ENCODE assay signal across 27 cellular contexts in genomic region chr10:90430186-90430585, GRCh38.
"Had no signal": no experiment of that assay in that cellular context is flagged by ENCODE, and none has a peak within 500 bp of the region (broad histone marks: within the 10 kb centered on the region; RNA-seq: fewer than 3 reads in every experiment).

No MANE protein-coding gene starts in this region.

- H3K36me3 ChIP-seq: gastrocnemius medialis, heart left ventricle, WERI-Rb-1 had no signal

- H3K4me3 ChIP-seq: gastrocnemius medialis, heart left ventricle had no signal

- H3K27ac ChIP-seq: gastrocnemius medialis, heart left ventricle, WERI-Rb-1 had no signal

- H3K4me1 ChIP-seq: gastrocnemius medialis, heart left ventricle had no signal

- DNase-seq: activated B cell treated with CpG ODN at 0.5 μM for 24 hours; activated CD4-positive, alpha-beta T cell treated with anti-CD3 and anti-CD28 coated beads for 48 hours; activated CD4-positive, alpha-beta T cell treated with anti-CD3 and anti-CD28 coated beads, Interleukin-2, amount 50 U/mL, for 1 hour; activated CD4-positive, alpha-beta T cell treated with anti-CD3 and anti-CD28 coated beads, Interleukin-2, amount 50 U/mL, for 48 hours; activated CD8-positive, alpha-beta memory T cell treated with anti-CD3 and anti-CD28 coated beads for 24 hours; activated CD8-positive, alpha-beta T cell treated with anti-CD3 and anti-CD28 coated beads for 36 hours; activated effector memory CD4-positive, alpha-beta T cell treated with Interleukin-2 at 50 U/mL for 16 hours; activated gamma-delta T cell treated with Interleukin-2 at 50 U/mL for 16 hours; activated naive CD4-positive, alpha-beta T cell treated with anti-CD3 and anti-CD28 coated beads, Interleukin-2, amount 50 U/mL, for 16 hours; activated naive CD4-positive, alpha-beta T cell treated with Interleukin-2 at 50 U/mL for 16 hours; activated T-cell treated with anti-CD3 and anti-CD28 coated beads, Interleukin-2, amount 50 U/mL, for 4 hours; amniotic stem cell; anterior cingulate cortex; caudate nucleus; cortex of kidney; effector CD8-positive, alpha-beta T cell; foreskin fibroblast; gastrocnemius medialis; glutamatergic neuron; heart left ventricle; T-helper 1 cell; T-helper 17 cell; T1000; WERI-Rb-1 had no signal

- ATAC-seq: activated CD4-positive, CD25-positive, alpha-beta regulatory T cell treated with anti-CD3 and anti-CD28 coated beads, Interleukin-2, amount 50 U/mL, for 24 hours; activated CD8-positive, alpha-beta T cell treated with anti-CD3 and anti-CD28 coated beads for 36 hours; activated T-cell treated with anti-CD3 and anti-CD28 coated beads, Interleukin-2, amount 50 U/mL, for 4 hours; activated T-helper 17 cell treated with anti-CD3 and anti-CD28 coated beads, Interleukin-2, amount 50 U/mL, for 72 hours; esophagus mucosa; gastrocnemius medialis; heart left ventricle; T-helper 17 cell had no signal

- H3K9me3 ChIP-seq: gastrocnemius medialis had no signal

- H3K27me3 ChIP-seq: gastrocnemius medialis, heart left ventricle had no signal
